ENCODE assay signal across 13 cellular contexts in the genomic region with DNA sequence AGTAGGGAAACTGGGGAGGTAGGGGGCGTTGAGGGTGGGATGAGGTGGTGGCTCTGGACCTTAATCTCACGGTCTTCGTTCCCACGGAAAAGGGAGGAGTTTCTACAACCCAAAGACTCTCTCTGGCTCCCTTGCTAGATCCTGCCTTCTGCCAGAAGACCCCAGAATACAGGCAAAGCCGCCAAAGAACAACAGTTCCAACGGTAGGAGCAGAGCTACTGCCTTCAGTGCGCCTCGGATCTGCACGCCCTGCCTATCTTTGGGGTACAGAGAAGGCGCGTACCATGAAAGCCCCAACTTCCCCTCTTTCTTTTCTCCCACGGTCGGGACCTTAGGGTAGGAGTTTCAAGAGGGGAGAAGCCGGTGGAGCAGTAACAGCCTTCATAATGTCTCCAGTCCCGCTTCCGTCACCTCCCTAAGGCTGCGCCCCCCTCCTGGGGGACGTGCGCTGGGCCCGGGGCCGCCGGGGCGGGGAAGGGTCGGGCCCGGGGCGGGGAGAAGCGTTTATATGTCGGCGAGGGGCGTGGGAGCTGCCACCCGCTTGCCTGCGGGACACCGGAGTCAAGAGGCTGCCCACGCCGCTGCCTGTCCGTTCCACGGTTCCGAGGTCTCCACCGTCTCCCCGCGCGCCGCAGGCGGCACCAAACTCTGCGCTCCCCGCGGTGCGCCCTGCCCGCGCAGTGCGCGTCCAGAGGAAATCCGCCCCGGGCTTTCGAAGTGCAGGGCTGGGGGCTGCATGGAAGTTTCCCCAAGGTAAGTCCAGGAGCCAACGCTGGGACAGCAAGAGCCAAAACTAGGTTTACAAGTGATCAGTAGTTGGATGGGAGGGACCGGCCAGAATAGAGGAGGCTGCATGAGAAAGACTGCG. TPM values are rescaled to one million over a fixed set of nuclear protein-coding genes. Genes with fewer than 3 reads are reported as not detected.
A peak's percentile ranks its signal among the peaks of the same experiment; 100 is the strongest.
DNase-seq lines count a peak whose midpoint lies in the region; ATAC-seq and TF ChIP-seq lines count a peak whose summit lies in the region.
"Had no signal": no experiment of that assay in that cellular context is flagged by ENCODE, and none has a peak within 500 bp of the region (broad histone marks: within the 10 kb centered on the region; RNA-seq: fewer than 3 reads in every experiment).

Gene COL6A6 (plus strand): TSS at position 533 of the 868 bp plus-strand sequence. CDS start 43,188 bp downstream, outside the sequence.

- H3K36me3 ChIP-seq in IMR-90 (ENCODE audit: control insufficient read depth, insufficient read depth, low read length) (no peaks in the 10 kb centered on the region), smooth muscle cell (ENCODE audit: low read depth) (no peaks in the 10 kb centered on the region)

- no peak within 1 kb of the TSS for H2BK120ac ChIP-seq in IMR-90 (ENCODE audit: low read depth, low read length)

- H3K4me1 Mint-ChIP-seq in chondrocyte (ENCODE audit: low read depth), result no peaks in the 10 kb centered on the region
- H3K4me1 Mint-ChIP-seq: activated naive CD4-positive, alpha-beta T cell treated with anti-CD3 and anti-CD28 coated beads, Interleukin-2, amount 10 ng/mL, durations not matched to agents 7 days and 5 days; IgD-negative memory B cell had no signal

- H3K18ac ChIP-seq in IMR-90 (ENCODE audit: low read depth, low read length), result no peak within 1 kb of the TSS

- H2BK5ac ChIP-seq in IMR-90 (ENCODE audit: low read depth, low read length, poor library complexity, severe bottlenecking), result no peak within 1 kb of the TSS

- no peaks in the 10 kb centered on the region for H3K79me2 ChIP-seq in smooth muscle cell (ENCODE audit: low read depth)

- H3K4ac ChIP-seq in IMR-90 (ENCODE audit: low read depth, low read length), result no peak within 1 kb of the TSS

- H3K4me1 ChIP-seq in IMR-90 (ENCODE audit: control insufficient read depth, insufficient read depth, low read length), result no peaks in the 10 kb centered on the region
- peaks cover 8% of the 10 kb centered on the region for H3K4me1 ChIP-seq in smooth muscle cell (ENCODE audit: low read depth)

- TF ChIP-seq RAD21 in IMR-90 (IDR thresholded peaks at IDR 0.05; ENCODE audit: low read length), result no peak

- TF ChIP-seq CTCF in IMR-90 (conservative IDR thresholded peaks at IDR 0.05; ENCODE audit: low read depth, low read length) (no peak), chondrocyte (IDR thresholded peaks at IDR 0.05) (no peak), smooth muscle cell (IDR thresholded peaks at IDR 0.05; ENCODE audit: borderline replicate concordance, insufficient read depth, poor library complexity, severe bottlenecking) (no peak)

- intact Hi-C loops in IMR-90 (cut with micrococcal nuclease), result no loop called here

- no peak within 1 kb of the TSS for H4K8ac ChIP-seq in IMR-90 (ENCODE audit: low read depth in 2 of 2, low read length in 2 of 2)

- DNase-seq in IMR-90, result no peak
- DNase-seq in chondrocyte (ENCODE audit: low spot score), result peak; percentile 71
- DNase-seq in iPS-NIHi11 (ENCODE audit: low spot score), result peak; percentile 47
- DNase-seq in smooth muscle cell (lab: John Stamatoyannopoulos, UW; ENCODE audit: unreplicated experiment), result no peak
- DNase-seq in caudate nucleus (lab: John Stamatoyannopoulos, UW), result no peak
- DNase-seq in NCI-H1694 (lab: John Stamatoyannopoulos, UW), result no peak
- DNase-seq in stimulated activated CD4-positive, alpha-beta T cell treated with anti-CD3 and anti-CD28 coated beads, Interleukin-4, amount 100 ng/mL, for 1 hour, result no peak
- DNase-seq: activated CD4-positive, alpha-beta T cell treated with anti-CD3 and anti-CD28 coated beads, Interleukin-2, amount 50 U/mL, for 1 hour; activated naive CD4-positive, alpha-beta T cell treated with anti-CD3 and anti-CD28 coated beads, Interleukin-2, amount 10 ng/mL, durations not matched to agents 7 days and 5 days; effector memory CD8-positive, alpha-beta T cell; kidney glomerular epithelial cell had no signal

- no peak within 1 kb of the TSS for H4K91ac ChIP-seq in IMR-90 (ENCODE audit: insufficient read depth, low read depth, low read length)

- H4K5ac ChIP-seq in IMR-90 (ENCODE audit: low read depth, low read length), result no peak within 1 kb of the TSS

- H4K20me1 ChIP-seq in IMR-90 (ENCODE audit: insufficient read depth, low read length) (no peaks in the 10 kb centered on the region), smooth muscle cell (ENCODE audit: low read depth) (no peaks in the 10 kb centered on the region)

- H3K9ac ChIP-seq in IMR-90 (ENCODE audit: low read depth, low read length) (no peak within 1 kb of the TSS), smooth muscle cell (ENCODE audit: low read depth) (no peak within 1 kb of the TSS)

- H3K27me3 Mint-ChIP-seq in chondrocyte (ENCODE audit: low read depth), result peaks cover 51% of the 10 kb centered on the region

- no TSS peak for BruUV-seq in IMR-90 (replicated peaks; lab: Mats Ljungman, UMichigan)

- dilution Hi-C loops in IMR-90 (cut with HindIII; ENCODE audit: low sequenced_read_pairs, unreplicated experiment), result no loop called here

- no peaks in the 10 kb centered on the region for H3F3A ChIP-seq in smooth muscle cell (ENCODE audit: low read depth)

- no peak within 1 kb of the TSS for H2BK20ac ChIP-seq in IMR-90 (ENCODE audit: low read depth, low read length)

- no peak within 1 kb of the TSS for H3K4me3 ChIP-seq in IMR-90 (ENCODE audit: insufficient read depth, low read depth, low read length)
- peak within 1 kb of the TSS; percentile 51 for H3K4me3 ChIP-seq in smooth muscle cell

- H3K4me2 ChIP-seq in IMR-90 (ENCODE audit: low read depth, low read length) (no peak within 1 kb of the TSS), smooth muscle cell (peak within 1 kb of the TSS; percentile 95)

- no peak within 1 kb of the TSS for H2AK9ac ChIP-seq in IMR-90 (replicated peaks; ENCODE audit: low read depth, low read length, poor library complexity)

- ATAC-seq in IMR-90 (ENCODE audit: low read depth), result no peak
- ATAC-seq: effector memory CD8-positive, alpha-beta T cell had no signal

- POLR2A ChIA-PET in IMR-90 (lab: Charles Lee; ENCODE audit: unreplicated experiment), result no interaction called here

- WGBS in IMR-90 (ENCODE audit: extremely low coverage in 2 of 2, insufficient read length in 1 of 2), 2 experiments, result 4% methylated on average over 15 of the region's 58 CpGs; no CpG with 5 or more reads in 1 of the 2 experiments
- WGBS in smooth muscle cell (ENCODE audit: low lambda C conversion rate), result 4% methylated on average over 57 of the region's 58 CpGs

- H3K27ac Mint-ChIP-seq in chondrocyte (ENCODE audit: unreplicated experiment), result no peak within 1 kb of the TSS
- H3K27ac Mint-ChIP-seq: activated naive CD4-positive, alpha-beta T cell treated with anti-CD3 and anti-CD28 coated beads, Interleukin-2, amount 10 ng/mL, durations not matched to agents 7 days and 5 days; effector memory CD8-positive, alpha-beta T cell; IgD-negative memory B cell had no signal

- H3K9me3 Mint-ChIP-seq in chondrocyte (ENCODE audit: low read depth), result peaks cover 5% of the 10 kb centered on the region
- H3K9me3 Mint-ChIP-seq: activated naive CD4-positive, alpha-beta T cell treated with anti-CD3 and anti-CD28 coated beads, Interleukin-2, amount 10 ng/mL, durations not matched to agents 7 days and 5 days; effector memory CD8-positive, alpha-beta T cell had no signal

- TF ChIP-seq POLR2A in IMR-90 (IDR thresholded peaks at IDR 0.05; ENCODE audit: low read depth, low read length), result no peak

- H3K9me1 ChIP-seq in IMR-90 (ENCODE audit: insufficient read depth, low read length), result no peaks in the 10 kb centered on the region

- no peak within 1 kb of the TSS for H2AK5ac ChIP-seq in IMR-90 (ENCODE audit: low read depth, low read length)

- H2AFZ ChIP-seq in IMR-90 (replicated peaks; ENCODE audit: low read length, poor library complexity) (peak within 1 kb of the TSS; percentile 4), smooth muscle cell (ENCODE audit: low read depth) (peak within 1 kb of the TSS; percentile 72)

- no peak within 1 kb of the TSS for H3K4me3 Mint-ChIP-seq in chondrocyte (ENCODE audit: unreplicated experiment)
- H3K4me3 Mint-ChIP-seq: activated naive CD4-positive, alpha-beta T cell treated with anti-CD3 and anti-CD28 coated beads, Interleukin-2, amount 10 ng/mL, durations not matched to agents 7 days and 5 days; effector memory CD8-positive, alpha-beta T cell; IgD-negative memory B cell had no signal

- CTCF ChIA-PET in IMR-90 (lab: Yijun Ruan, JAX), result no interaction called here

- H3K79me1 ChIP-seq in IMR-90 (ENCODE audit: low read depth in 1 of 2, low read length in 2 of 2), result no peaks in the 10 kb centered on the region

- no peak within 1 kb of the TSS for H3K14ac ChIP-seq in IMR-90 (replicated peaks; ENCODE audit: low read depth, low read length)

- no peak within 1 kb of the TSS for H3K23ac ChIP-seq in IMR-90 (ENCODE audit: low read depth, low read length)

- in situ Hi-C loops in IMR-90 (cut with MboI; ENCODE audit: low sequenced_read_pairs), result no loop called here

- no peak within 1 kb of the TSS for H3K56ac ChIP-seq in IMR-90 (ENCODE audit: extremely low read depth, insufficient read depth, low read length)

- H2BK15ac ChIP-seq in IMR-90 (ENCODE audit: low read depth, low read length), result no peak within 1 kb of the TSS

- H3K9me3 ChIP-seq in IMR-90 (ENCODE audit: control insufficient read depth, insufficient read depth, low read length) (no peaks in the 10 kb centered on the region), smooth muscle cell (replicated peaks; ENCODE audit: low read depth) (no peaks in the 10 kb centered on the region)

- H3K27ac ChIP-seq in IMR-90 (ENCODE audit: insufficient read depth, low read length) (no peak within 1 kb of the TSS), smooth muscle cell (ENCODE audit: low read depth) (no peak within 1 kb of the TSS), caudate nucleus (ENCODE audit: low read depth, low read length) (no peak within 1 kb of the TSS)

- no peaks in the 10 kb centered on the region for H3K36me3 Mint-ChIP-seq in chondrocyte (ENCODE audit: low read depth)
- H3K36me3 Mint-ChIP-seq: activated naive CD4-positive, alpha-beta T cell treated with anti-CD3 and anti-CD28 coated beads, Interleukin-2, amount 10 ng/mL, durations not matched to agents 7 days and 5 days had no signal

- H3K27me3 ChIP-seq in IMR-90 (ENCODE audit: control insufficient read depth, insufficient read depth, low read length) (peaks cover 12% of the 10 kb centered on the region; the same call in 1 of the 2 replicates), smooth muscle cell (ENCODE audit: low read depth) (peaks cover 43% of the 10 kb centered on the region)

TF ChIP-seq in IMR-90, 13 proteins besides CTCF, POLR2A, EP300 and RAD21 (continues in another document):
- TF ChIP-seq MXI1 (IDR thresholded peaks at IDR 0.05; ENCODE audit: borderline replicate concordance, low read depth, low read length) (no peak), FOS (IDR thresholded peaks at IDR 0.05; ENCODE audit: low read depth, low read length) (no peak), SMC3 (IDR thresholded peaks at IDR 0.05; ENCODE audit: low read depth, low read length) (no peak), CHD1 (IDR thresholded peaks at IDR 0.05; ENCODE audit: low read depth, low read length) (no peak)

RNA-seq across cellular contexts. Expression of gene COL6A6, which starts in this region (rescaled TPM):
- total RNA-seq in IMR-90 (2012; rRNA removed), result not detected in 2 replicates
- not detected in 2 replicates for polyA plus RNA-seq in IMR-90 (2012; rRNA removed)
- not detected in 2 replicates for polyA plus RNA-seq in IMR-90 (2012; cell fraction: cytosol; rRNA removed)
- polyA plus RNA-seq in IMR-90 (2012; cell fraction: nucleus; rRNA removed; ENCODE audit: low replicate concordance), result not detected in 2 replicates
- not detected in 3 replicates for total RNA-seq in chondrocyte
- total RNA-seq in smooth muscle cell, result 1.5 and 1.6 TPM in 2 replicates
- 0.38 and 0.41 TPM in 2 replicates for polyA plus RNA-seq in smooth muscle cell
- total RNA-seq: renal cortical epithelial cell had no signal
- polyA plus RNA-seq: IgD-negative memory B cell had no signal

Comparison
In these comparisons a context has a peak if more than half of its experiments do, and no peak if none do; other contexts are left out.
1. Peak in DNase-seq in chondrocyte; RNA of the gene not detected or under 1 TPM.